ENCODE assay signal across 8 cellular contexts in the genomic region with DNA sequence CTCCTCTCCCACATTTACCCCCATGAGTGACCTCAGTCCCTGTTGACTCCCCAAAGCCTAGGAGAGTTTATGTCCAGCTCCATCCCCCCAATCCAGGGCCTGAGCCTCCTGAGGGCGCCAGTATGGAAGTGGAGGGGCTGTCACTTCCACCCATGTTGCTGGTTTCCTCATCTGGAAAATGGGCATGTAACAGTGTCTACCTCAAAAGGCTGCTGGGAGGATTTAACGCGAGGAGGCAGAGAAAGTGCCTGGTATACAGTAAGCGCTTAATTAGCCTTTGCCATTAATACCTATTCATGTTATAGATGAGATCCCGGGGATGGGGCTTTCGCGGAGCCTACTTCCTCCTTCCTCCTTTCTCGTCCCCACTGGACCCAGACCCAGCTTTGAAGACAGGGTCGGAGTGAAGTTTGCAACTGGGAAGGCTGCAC. TPM values are rescaled to one million over a fixed set of nuclear protein-coding genes. Genes with fewer than 3 reads are reported as not detected.
DNase-seq lines count a peak whose midpoint lies in the region; ATAC-seq and TF ChIP-seq lines count a peak whose summit lies in the region.

No MANE protein-coding gene starts in this region.

- TF ChIP-seq CTCF in A673 (conservative IDR thresholded peaks at IDR 0.05; ENCODE audit: low read depth, low read length), result no peak
- TF ChIP-seq CTCF in H9 (conservative IDR thresholded peaks at IDR 0.05), result no peak
- no peak for TF ChIP-seq CTCF in astrocyte of the spinal cord (IDR thresholded peaks at IDR 0.05; ENCODE audit: low read depth, low read length)
- TF ChIP-seq CTCF in lung (IDR thresholded peaks at IDR 0.05; ENCODE audit: control extremely low read depth, extremely low read depth), result no peak
- no peak for TF ChIP-seq CTCF in vagina (IDR thresholded peaks at IDR 0.05)
- TF ChIP-seq CTCF in omental fat pad (IDR thresholded peaks at IDR 0.05), result no peak

- no peak overlapping the region for H2BK120ac ChIP-seq in H9 (ENCODE audit: low read depth, low read length, poor library complexity, severe bottlenecking)

- H3K4ac ChIP-seq in H9 (ENCODE audit: low read depth, low read length), result no peak overlapping the region

- peak overlapping the region; percentile 87 for H3K4me2 ChIP-seq in H9 (ENCODE audit: insufficient read depth, insufficient read length, low read length)

- H3K27me3 ChIP-seq in A673 (replicated peaks; ENCODE audit: insufficient read depth, low read depth, low read length, poor library complexity), result no peaks in the 10 kb centered on the region
- no peaks in the 10 kb centered on the region for H3K27me3 ChIP-seq in H9 (ENCODE audit: insufficient read depth, low read length)
- no peaks in the 10 kb centered on the region for H3K27me3 ChIP-seq in lung (ENCODE audit: control insufficient read depth, insufficient read depth)
- no peaks in the 10 kb centered on the region for H3K27me3 ChIP-seq in vagina

- intact Hi-C loops in A673 (cut with micrococcal nuclease; ENCODE audit: unreplicated experiment), result loop anchor here (5.0 kb wide), 1 partner anchor 43 kb away; a partner anchor contains a TSS
- intact Hi-C loops in vagina (cut with DNase I), result no loop called here

- H3K4me3 Mint-ChIP-seq in H9, result peak overlapping the region; percentile 79 to 90

- H3K79me1 ChIP-seq in H9 (ENCODE audit: insufficient read depth, low read depth, low read length, poor library complexity, severe bottlenecking), result no peaks in the 10 kb centered on the region

- no peak overlapping the region for H2BK12ac ChIP-seq in H9 (ENCODE audit: insufficient read length, low read depth, low read length)

- POLR2A ChIA-PET in A673 (lab: Charles Lee; ENCODE audit: low non-redundant PET), result interaction anchor here (0.6 kb wide), 1 partner anchor 552 kb away, joined by 3 read pairs; a partner anchor contains a TSS

- no peak overlapping the region for H3K23ac ChIP-seq in H9 (ENCODE audit: insufficient read length, low read depth, low read length)

- no peak for TF ChIP-seq POLR2A in vagina (IDR thresholded peaks at IDR 0.05)

- H3K36me3 ChIP-seq in A673 (ENCODE audit: insufficient read depth, low read length, poor library complexity, severe bottlenecking) (peaks cover 13% of the 10 kb centered on the region), lung (ENCODE audit: control insufficient read depth in 2 of 2, insufficient read depth in 2 of 2, low read length in 2 of 2) (peaks cover 6 to 9% of the 10 kb centered on the region in 2 donors), vagina (peaks cover 0 to 24% of the 10 kb centered on the region in 2 donors)

- no peak overlapping the region for H3T11ph ChIP-seq in H9 (ENCODE audit: low read length)

- H3K4me3 ChIP-seq in A673 (ENCODE audit: low read depth, low read length, poor library complexity, severe bottlenecking) (peak overlapping the region; percentile 91), astrocyte of the spinal cord (ENCODE audit: low read depth, low read length) (peak overlapping the region; percentile 89), lung (peak overlapping the region; percentile 94), vagina (peak overlapping the region; percentile 71 to 89)

- CTCF ChIA-PET in A673 (lab: Charles Lee), result interaction anchor here (1.2 to 1.7 kb wide), 3 partner anchors 9 to 110 kb away, joined by 6 to 10 read pairs (median 8); no protein-coding TSS in a partner anchor

- peaks cover 4% of the 10 kb centered on the region for H3K23me2 ChIP-seq in H9 (ENCODE audit: insufficient read length, low read depth, low read length, poor library complexity, severe bottlenecking)

- ATAC-seq in lung (ENCODE audit: insufficient read depth, low FRiP score) (no peak), omental fat pad (ENCODE audit: low FRiP score) (no peak)

- no peak overlapping the region for H3K56ac ChIP-seq in H9 (ENCODE audit: insufficient read length, low read depth, low read length)

- BruUV-seq in A673 (replicated peaks; lab: Mats Ljungman, UMichigan), result TSS peak; percentile 86

- H3K27ac ChIP-seq in A673 (ENCODE audit: low read depth, low read length, poor library complexity, severe bottlenecking) (peak overlapping the region; percentile 85), H9 (ENCODE audit: insufficient read length, low read depth, low read length) (no peak overlapping the region), lung (ENCODE audit: low read depth in 1 of 2, low read length in 1 of 2) (peak overlapping the region; percentile 86 to 88), vagina (peak overlapping the region; percentile 83)

- H3K9me3 ChIP-seq in A673 (ENCODE audit: low read depth, low read length, poor library complexity, severe bottlenecking), result no peaks in the 10 kb centered on the region
- H3K9me3 ChIP-seq in H9 (ENCODE audit: control insufficient read depth, low read depth, low read length), result no peaks in the 10 kb centered on the region
- no peaks in the 10 kb centered on the region for H3K9me3 ChIP-seq in lung (ENCODE audit: control insufficient read depth in 2 of 2, insufficient read depth in 1 of 2, low read length in 1 of 2)
- no peaks in the 10 kb centered on the region for H3K9me3 ChIP-seq in vagina

- peaks cover 7 to 16% (median 15%) of the 10 kb centered on the region in 3 experiments; a peak in 6 of 7 replicates for H3K36me3 Mint-ChIP-seq in H9 (ENCODE audit: insufficient read depth in 1 of 3, low read depth in 3 of 3)

- in situ Hi-C loops in astrocyte of the spinal cord (cut with HindIII; ENCODE audit: low sequenced_read_pairs), result no loop called here

- H2AK5ac ChIP-seq in H9 (ENCODE audit: insufficient read length, low read length), result no peak overlapping the region

- no peak overlapping the region for H2BK20ac ChIP-seq in H9 (ENCODE audit: low read depth, low read length, poor library complexity, severe bottlenecking)

- H3K4me1 Mint-ChIP-seq in H9, result peaks cover 11 to 12% of the 10 kb centered on the region in 2 experiments

- H4K5ac ChIP-seq in H9 (ENCODE audit: insufficient read length, low read depth, low read length), result no peak overlapping the region

- no peaks in the 10 kb centered on the region for H3K79me2 ChIP-seq in H9 (ENCODE audit: insufficient read depth, low read length)

- no peak overlapping the region for H4K8ac ChIP-seq in H9 (replicated peaks; ENCODE audit: insufficient read length, low read depth, low read length)

- H2BK5ac ChIP-seq in H9 (ENCODE audit: insufficient read length, low read length), result no peak overlapping the region

- no peak overlapping the region for H3K14ac ChIP-seq in H9 (ENCODE audit: insufficient read depth, low read length)

- no peaks in the 10 kb centered on the region for H4K20me1 ChIP-seq in H9 (ENCODE audit: control insufficient read depth, insufficient read depth, insufficient read length)

- WGBS in H9 (ENCODE audit: extremely low coverage, insufficient read length, low lambda C conversion rate), result no CpG with 5 or more reads among the region's 9 CpGs
- 1% methylated on average over 9 of the region's 9 CpGs for WGBS in lung, 2 donors

- no peak overlapping the region for H2BK15ac ChIP-seq in H9 (ENCODE audit: low read depth, low read length)

- peak overlapping the region; percentile 31 for H3K9ac ChIP-seq in H9 (ENCODE audit: extremely low read depth, insufficient read length, low read length)

- H3K27me3 Mint-ChIP-seq in H9 (ENCODE audit: low read depth), result no peaks in the 10 kb centered on the region

- no peaks in the 10 kb centered on the region; a peak in 1 of 5 replicates for H3K9me3 Mint-ChIP-seq in H9

- peak overlapping the region in 2 of 3 experiments; percentile 48 to 73; a peak in 2 of 7 replicates for H3K27ac Mint-ChIP-seq in H9

- H4K91ac ChIP-seq in H9 (ENCODE audit: insufficient read length, low read depth, low read length), result no peak overlapping the region

- no peak overlapping the region for H3K18ac ChIP-seq in H9 (ENCODE audit: insufficient read length, low read depth, low read length)

- no peak for DNase-seq in A673 (ENCODE audit: low spot score)
- no peak for DNase-seq in H9
- peak; percentile 12 for DNase-seq in astrocyte of the spinal cord (ENCODE audit: low read depth, low spot score)
- no peak for DNase-seq in lung (ENCODE audit: low spot score)
- DNase-seq in vagina (ENCODE audit: extremely low spot score in 2 of 2), result no peak
- DNase-seq in omental fat pad (ENCODE audit: low spot score), result no peak
- DNase-seq in GM19238 (ENCODE audit: insufficient read length, low spot score), result no peak
- DNase-seq in amniotic stem cell (lab: John Stamatoyannopoulos, UW), result no peak

- no peak overlapping the region for H2AFZ ChIP-seq in H9 (ENCODE audit: low read length)

- peaks cover 5% of the 10 kb centered on the region for H3K4me1 ChIP-seq in A673 (ENCODE audit: insufficient read depth, low read length, poor library complexity, severe bottlenecking)
- H3K4me1 ChIP-seq in H9 (ENCODE audit: insufficient read depth, low read length), result no peaks in the 10 kb centered on the region
- H3K4me1 ChIP-seq in lung (ENCODE audit: control insufficient read depth in 2 of 2, insufficient read depth in 2 of 2, low read length in 2 of 2), result peaks cover 0 to 4% of the 10 kb centered on the region in 2 donors
- H3K4me1 ChIP-seq in vagina, result peaks cover 16% of the 10 kb centered on the region

RNA-seq across cellular contexts. Expression of a gene that starts 0.5 kb away (rescaled TPM):
- total RNA-seq in A673 (2021) (118 and 121 TPM in 2 replicates), H9 (2021) (50.1 and 61.4 TPM in 2 replicates), lung (100 to 1,000 TPM; 102 to 175 TPM), vagina (115 TPM), omental fat pad (100 to 1,000 TPM in 1 of 4 donors, 10 to 100 TPM in 3; 60.2 to 137 (median 76.9) TPM)
- 100 to 1,000 TPM; 137 to 162 TPM for polyA plus RNA-seq in lung

RNA-seq across cellular contexts. Expression of a gene that starts 23.4 kb away (rescaled TPM):
- 272 and 288 TPM in 2 replicates for total RNA-seq in A673 (2021)
- total RNA-seq in H9 (2021), result 155 and 164 TPM in 2 replicates
- 100 to 1,000 TPM; 110 to 156 TPM for total RNA-seq in lung
- 100 to 1,000 TPM; 223 to 294 TPM for polyA plus RNA-seq in lung
- 112 TPM for total RNA-seq in vagina
- 100 to 1,000 TPM; 146 to 308 (median 195) TPM for total RNA-seq in omental fat pad

RNA-seq across cellular contexts. Expression of a gene that starts 40.4 kb away (rescaled TPM):
- 32.5 and 40.1 TPM in 2 replicates for total RNA-seq in A673 (2021)
- 8.5 and 8.9 TPM in 2 replicates for total RNA-seq in H9 (2021)
- total RNA-seq in lung, result 10 to 100 TPM; 11.9 to 23.6 TPM
- 10 to 100 TPM; 10.3 to 13.7 TPM for polyA plus RNA-seq in lung
- total RNA-seq in vagina, result 16.7 TPM
- total RNA-seq in omental fat pad, result 10 to 100 TPM in 3 of 4 donors, 1 to 10 TPM in 1; 9.8 to 30.3 (median 16.2) TPM

RNA-seq across cellular contexts. Expression of a gene that starts 40.5 kb away (rescaled TPM):
- 2.6 and 3.2 TPM in 2 replicates for total RNA-seq in A673 (2021)
- total RNA-seq in H9 (2021), result 28.3 and 29.6 TPM in 2 replicates
- total RNA-seq in lung, result 10 to 100 TPM; 12.1 to 25.5 TPM
- 10 to 100 TPM in 1 of 2 donors, 1 to 10 TPM in 1; 8.1 to 56.1 TPM for polyA plus RNA-seq in lung
- total RNA-seq in vagina, result 7.9 TPM
- total RNA-seq in omental fat pad, result 10 to 100 TPM in 1 of 4 donors, 1 to 10 TPM in 3; 7.7 to 41.1 (median 9.4) TPM

RNA-seq across cellular contexts. Expression of a gene that starts 46.6 kb away (rescaled TPM):
- total RNA-seq in A673 (2021) (84.6 and 87.7 TPM in 2 replicates), H9 (2021) (74.7 and 75.2 TPM in 2 replicates), lung (10 to 100 TPM; 21.1 to 46.1 TPM), vagina (25.5 TPM), omental fat pad (10 to 100 TPM; 12.4 to 23.9 (median 15.8) TPM)
- polyA plus RNA-seq in lung, result 10 to 100 TPM; 10.5 to 17.7 TPM
